In the genomic region with DNA sequence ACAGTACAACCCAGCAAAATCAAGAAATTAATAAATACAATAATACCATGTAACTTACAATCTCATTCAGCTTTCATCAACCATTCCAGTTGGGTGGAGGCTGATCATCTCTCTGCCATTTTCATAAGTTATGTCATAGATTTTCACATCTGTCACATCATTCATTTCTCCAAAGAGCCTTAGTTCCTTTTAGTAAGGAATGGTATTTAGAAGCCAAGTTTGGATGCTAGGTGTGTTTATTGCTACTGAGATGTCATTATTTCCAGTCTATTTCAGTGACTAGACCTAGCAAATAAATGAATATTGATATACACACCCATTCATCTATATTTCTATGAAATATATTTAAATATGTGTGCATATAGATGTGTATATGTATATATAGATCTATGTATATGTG, we compare ENCODE assay signal across 1 cellular context.
TF ChIP-seq lines count a peak whose summit lies in the region.

No MANE protein-coding gene starts in this region.

TF ChIP-seq in GM12878, 131 proteins besides CTCF, POLR2A, EP300 and RAD21:
- TF ChIP-seq NFXL1 (IDR thresholded peaks at IDR 0.05; ENCODE audit: borderline replicate concordance) (no peak), KDM1A (IDR thresholded peaks at IDR 0.05; ENCODE audit: borderline replicate concordance) (no peak), TBL1XR1 (IDR thresholded peaks at IDR 0.05; ENCODE audit: low read depth, low read length) (no peak), RBBP5 (conservative IDR thresholded peaks at IDR 0.05) (no peak), BMI1 (IDR thresholded peaks at IDR 0.05; ENCODE audit: borderline replicate concordance) (no peak), RB1 (IDR thresholded peaks at IDR 0.05; ENCODE audit: borderline replicate concordance) (no peak), SP1 (IDR thresholded peaks at IDR 0.05; ENCODE audit: low read depth, low read length) (no peak), SREBF2 (IDR thresholded peaks at IDR 0.05; ENCODE audit: low read length) (no peak), EGR1 (IDR thresholded peaks at IDR 0.05; ENCODE audit: borderline replicate concordance in 1 of 2, low read depth in 2 of 2, low read length in 2 of 2) (no peak)
- TF ChIP-seq, protein P1, sequence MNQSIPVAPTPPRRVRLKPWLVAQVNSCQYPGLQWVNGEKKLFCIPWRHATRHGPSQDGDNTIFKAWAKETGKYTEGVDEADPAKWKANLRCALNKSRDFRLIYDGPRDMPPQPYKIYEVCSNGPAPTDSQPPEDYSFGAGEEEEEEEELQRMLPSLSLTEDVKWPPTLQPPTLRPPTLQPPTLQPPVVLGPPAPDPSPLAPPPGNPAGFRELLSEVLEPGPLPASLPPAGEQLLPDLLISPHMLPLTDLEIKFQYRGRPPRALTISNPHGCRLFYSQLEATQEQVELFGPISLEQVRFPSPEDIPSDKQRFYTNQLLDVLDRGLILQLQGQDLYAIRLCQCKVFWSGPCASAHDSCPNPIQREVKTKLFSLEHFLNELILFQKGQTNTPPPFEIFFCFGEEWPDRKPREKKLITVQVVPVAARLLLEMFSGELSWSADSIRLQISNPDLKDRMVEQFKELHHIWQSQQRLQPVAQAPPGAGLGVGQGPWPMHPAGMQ (IDR thresholded peaks at IDR 0.05; ENCODE audit: borderline replicate concordance), result no peak
